ENCODE assay signal across 23 cellular contexts in genomic region chr2:4882421-4882820, GRCh38.
DNase-seq lines count a peak whose midpoint lies in the region; ATAC-seq and TF ChIP-seq lines count a peak whose summit lies in the region.
"Had no signal": no experiment of that assay in that cellular context is flagged by ENCODE, and none has a peak within 500 bp of the region (broad histone marks: within the 10 kb centered on the region; RNA-seq: fewer than 3 reads in every experiment).

No MANE protein-coding gene starts in this region.

- H3K27me3 ChIP-seq in transverse colon = no peaks in the 10 kb centered on the region
- H3K27me3 ChIP-seq: BLaER1, body of pancreas, right atrium auricular region, tibial nerve had no signal

- H3K9me3 ChIP-seq in transverse colon = peaks cover 0 to 7% of the 10 kb centered on the region in 2 donors
- H3K9me3 ChIP-seq: body of pancreas, right atrium auricular region had no signal

- H3K27ac ChIP-seq in transverse colon = no peak overlapping the region
- H3K27ac ChIP-seq: BLaER1, body of pancreas, epithelial cell of prostate, right atrium auricular region, tibial nerve had no signal

- in situ Hi-C loops in transverse colon (cut with MboI; ENCODE audit: low pct_ligation_motif_present in 1 of 4, low pct_unique_long_range_greater_than_20kb in 1 of 4, low sequenced_read_pairs in 3 of 4) = no loop called here

- no peak for TF ChIP-seq CTCF in transverse colon (IDR thresholded peaks at IDR 0.05)

- H3K4me3 ChIP-seq in transverse colon = no peak overlapping the region
- H3K4me3 ChIP-seq: BLaER1, body of pancreas, GM12878, right atrium auricular region, smooth muscle cell, tibial nerve had no signal

- no peak for TF ChIP-seq EP300 in transverse colon (IDR thresholded peaks at IDR 0.05; ENCODE audit: low read depth)

- DNase-seq in COR-L47 (lab: John Stamatoyannopoulos, UW) = peak; percentile 79
- peak; percentile 65 for DNase-seq in NCI-H1105 (lab: John Stamatoyannopoulos, UW)
- peak; percentile 80 for DNase-seq in NCI-H748 treated with DMSO at 0.1 percent for 48 hours (lab: John Stamatoyannopoulos, UW)
- peak; percentile 4 for DNase-seq in brain pericyte (ENCODE audit: low read depth, low spot score)
- DNase-seq in transverse colon = no peak
- no peak for DNase-seq in NCI-H1436 (lab: John Stamatoyannopoulos, UW)
- DNase-seq: activated CD4-positive, alpha-beta T cell treated with anti-CD3 and anti-CD28 coated beads, Interleukin-2, amount 10 ng/mL, durations not matched to agents 24 days and 14 days; activated naive CD4-positive, alpha-beta T cell; activated T-cell treated with anti-CD3 and anti-CD28 coated beads, Interleukin-2, amount 50 U/mL, for 48 hours; body of pancreas; effector CD4-positive, alpha-beta T cell; GOT3; left ventricle myocardium superior; stimulated activated CD4-positive, alpha-beta T cell treated with anti-CD3 and anti-CD28 coated beads, Interleukin-2, amount 100 ng/mL, for 24 hours; SW 1271; T-helper 9 cell had no signal

- TF ChIP-seq POLR2A in transverse colon (IDR thresholded peaks at IDR 0.05) = no peak

- H3K4me1 ChIP-seq in transverse colon = no peaks in the 10 kb centered on the region
- H3K4me1 ChIP-seq: BLaER1, body of pancreas, right atrium auricular region, tibial nerve had no signal

- ATAC-seq in HG03565 (IDR thresholded peaks at IDR 0.05; ENCODE audit: unreplicated experiment) = no peak
- ATAC-seq: body of pancreas, GM12878, left ventricle myocardium superior had no signal

- 69 to 70% methylated on average over 3 of the region's 3 CpGs for WGBS in transverse colon (ENCODE audit: low coverage in 1 of 2), 2 donors

- intact Hi-C loops in transverse colon (cut with DNase I; ENCODE audit: low total_unique reads) = no loop called here

- no peaks in the 10 kb centered on the region for H3K36me3 ChIP-seq in transverse colon
- H3K36me3 ChIP-seq: BLaER1, right atrium auricular region, tibial nerve had no signal

Comparison
In these comparisons a context has a peak if more than half of its experiments do, and no peak if none do; other contexts are left out.
1. DNase-seq: peak in COR-L47 (single experiment), NCI-H1105 (single experiment), NCI-H748 treated with DMSO at 0.1 percent for 48 hours (single experiment) and brain pericyte (single experiment); none in transverse colon (single experiment) and NCI-H1436 (single experiment).